In genomic region chr4:81085979-81086378, GRCh38 we compare ENCODE assay signal across 36 cellular contexts. TPM values are rescaled to one million over a fixed set of nuclear protein-coding genes. Genes with fewer than 3 reads are reported as not detected.
"Had no signal": no experiment of that assay in that cellular context is flagged by ENCODE, and none has a peak within 500 bp of the region (broad histone marks: within the 10 kb centered on the region; RNA-seq: fewer than 3 reads in every experiment).

No MANE protein-coding gene starts in this region.

- H3K4me1 ChIP-seq: adrenal gland, body of pancreas, breast epithelium had no signal

- H3K27ac ChIP-seq: adrenal gland, body of pancreas, brain microvascular endothelial cell, breast epithelium, cardiac muscle cell, VCaP had no signal

- H3K36me3 ChIP-seq: adrenal gland, brain microvascular endothelial cell, breast epithelium, cardiac muscle cell had no signal

- DNase-seq: activated B cell treated with CpG ODN at 0.5 μM for 24 hours; activated CD4-positive, alpha-beta memory T cell treated with anti-CD3 and anti-CD28 coated beads for 36 hours; activated CD4-positive, alpha-beta T cell treated with anti-CD3 and anti-CD28 coated beads for 4 hours; activated CD4-positive, alpha-beta T cell treated with anti-CD3 and anti-CD28 coated beads, Interleukin-2, amount 10 ng/mL, durations not matched to agents 24 days and 14 days; activated CD4-positive, alpha-beta T cell treated with anti-CD3 and anti-CD28 coated beads, Interleukin-2, amount 50 U/mL, for 1 hour; activated CD4-positive, alpha-beta T cell treated with anti-CD3 and anti-CD28 coated beads, Interleukin-2, amount 50 U/mL, for 4 hours; activated CD4-positive, CD25-positive, alpha-beta regulatory T cell treated with anti-CD3 and anti-CD28 coated beads, Interleukin-2, amount 50 U/mL, for 72 hours; activated CD8-positive, alpha-beta memory T cell treated with anti-CD3 and anti-CD28 coated beads, Interleukin-2, amount 50 U/mL, for 4 hours; activated CD8-positive, alpha-beta T cell treated with anti-CD3 and anti-CD28 coated beads for 36 hours; activated effector memory CD4-positive, alpha-beta T cell treated with anti-CD3 and anti-CD28 coated beads, Interleukin-2, amount 50 U/mL, for 16 hours; activated gamma-delta T cell treated with Interleukin-2 at 50 U/mL for 16 hours; activated naive CD4-positive, alpha-beta T cell; activated naive CD4-positive, alpha-beta T cell treated with anti-CD3 and anti-CD28 coated beads for 36 hours; activated naive CD4-positive, alpha-beta T cell treated with anti-CD3 and anti-CD28 coated beads, Interleukin-2, amount 50 U/mL, for 16 hours; activated naive CD8-positive, alpha-beta T cell treated with anti-CD3 and anti-CD28 coated beads for 36 hours; activated T-cell treated with anti-CD3 and anti-CD28 coated beads for 4 hours; activated T-cell treated with anti-CD3 and anti-CD28 coated beads, Interleukin-2, amount 50 U/mL, for 1 hour; activated T-cell treated with anti-CD3 and anti-CD28 coated beads, Interleukin-2, amount 50 U/mL, for 4 hours; activated T-cell treated with anti-CD3 and anti-CD28 coated beads, Interleukin-2, amount 50 U/mL, for 72 hours; adrenal gland; amniotic stem cell; aorta; body of pancreas; brain microvascular endothelial cell; caudate nucleus; T-helper 1 cell; T-helper 2 cell; T-helper 9 cell had no signal

- FAIRE-seq: astrocyte, TTC549 had no signal

- H3K27me3 ChIP-seq: adrenal gland, body of pancreas, brain microvascular endothelial cell, breast epithelium, cardiac muscle cell had no signal

- H3K9me3 ChIP-seq: adrenal gland, body of pancreas, breast epithelium had no signal

- H3K4me3 ChIP-seq: adrenal gland, body of pancreas, breast epithelium, cardiac muscle cell had no signal

RNA-seq across cellular contexts. Expression of gene BMP3, which starts 55.5 kb away (rescaled TPM):
- total RNA-seq: activated CD4-positive, alpha-beta memory T cell treated with anti-CD3 and anti-CD28 coated beads for 36 hours; activated CD4-positive, alpha-beta T cell treated with anti-CD3 and anti-CD28 coated beads, Interleukin-2, amount 10 ng/mL, durations not matched to agents 24 days and 14 days; activated CD8-positive, alpha-beta memory T cell treated with anti-CD3 and anti-CD28 coated beads for 36 hours; activated CD8-positive, alpha-beta T cell treated with anti-CD3 and anti-CD28 coated beads for 36 hours; activated naive CD4-positive, alpha-beta T cell treated with anti-CD3 and anti-CD28 coated beads for 36 hours; activated naive CD4-positive, alpha-beta T cell treated with anti-CD3 and anti-CD28 coated beads, Interleukin-2, amount 50 U/mL, for 72 hours; activated naive CD8-positive, alpha-beta T cell treated with anti-CD3 and anti-CD28 coated beads for 36 hours; activated T-cell treated with anti-CD3 and anti-CD28 coated beads, Interleukin-2, amount 50 U/mL, for 4 hours; activated T-cell treated with anti-CD3 and anti-CD28 coated beads, Interleukin-2, amount 50 U/mL, for 72 hours; activated T-helper 1 cell treated with anti-CD3 and anti-CD28 coated beads, Interleukin-12 subunit alpha, Interleukin-12 subunit beta, Interleukin-2, Interleukin-4 antibody, amounts not matched to agents 30 ng/mL and 10 ng/mL and 1 ng/mL, durations not matched to agents 14 hours and 24 hours and 36 hours; astrocyte had no signal
- polyA plus RNA-seq: cardiac muscle cell had no signal
